7 cellular contexts compared by ENCODE assay signal in genomic region chr19:34171877-34172660, GRCh38.
DNase-seq lines count a peak whose midpoint lies in the region; ATAC-seq and TF ChIP-seq lines count a peak whose summit lies in the region.

Gene LSM14A (plus strand): TSS chr19:34172504. CDS start chr19:34172643, 139 bp downstream.

- peak within 1 kb of the TSS; percentile 62 for H3K4me3 ChIP-seq in retinal pigment epithelial cell (ENCODE audit: low read length)

- peak; percentile 72 for ATAC-seq in GM18502 (IDR thresholded peaks at IDR 0.05; ENCODE audit: poor library complexity, unreplicated experiment)
- peak; percentile 74 for ATAC-seq in HG02885 (IDR thresholded peaks at IDR 0.05; ENCODE audit: poor library complexity, unreplicated experiment)

- no peak for TF ChIP-seq CTCF in retinal pigment epithelial cell (conservative IDR thresholded peaks at IDR 0.05; ENCODE audit: low read depth, low read length)

- peak; percentile 83 to 94 for DNase-seq in NCI-H1930 (lab: John Stamatoyannopoulos, UW)
- peak; percentile 91 for DNase-seq in T1000 (lab: John Stamatoyannopoulos, UW)
- peak; percentile 98 for DNase-seq in astrocyte of the hippocampus (ENCODE audit: low read depth, low spot score)
- DNase-seq in hippocampal formation (lab: John Stamatoyannopoulos, UW) = peak; percentile 81 to 88
- peak; percentile 63 for DNase-seq in retinal pigment epithelial cell (ENCODE audit: low read depth)

Comparison
In these comparisons a context has a peak if more than half of its experiments do, and no peak if none do; other contexts are left out.
1. Peak in every context shown above with its lines: DNase-seq, ATAC-seq and H3K4me3 ChIP-seq.